Comparison of ENCODE assay signal across 23 cellular contexts in the genomic region with DNA sequence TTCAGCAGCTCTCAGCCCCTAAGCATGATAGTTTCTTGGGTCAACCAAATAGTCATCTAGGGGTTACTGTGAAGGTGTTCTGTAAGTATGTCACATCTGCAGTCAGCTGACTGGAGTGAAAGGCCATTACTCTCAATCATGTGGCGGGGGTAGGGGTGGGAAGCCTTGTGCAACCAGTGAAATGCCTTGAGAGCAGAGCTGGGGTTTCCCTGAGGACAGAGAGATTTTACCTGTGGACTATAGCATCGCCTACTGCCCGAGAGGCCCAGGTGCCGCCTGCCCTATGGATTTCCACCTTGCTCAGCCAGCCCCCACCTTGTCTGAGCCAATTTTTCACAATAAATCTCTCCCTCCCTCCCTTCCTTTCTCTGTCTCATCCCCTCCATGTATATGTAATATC. TPM values are rescaled to one million over a fixed set of nuclear protein-coding genes. Genes with fewer than 3 reads are reported as not detected.
DNase-seq lines count a peak whose midpoint lies in the region; ATAC-seq, FAIRE-seq and TF ChIP-seq lines count a peak whose summit lies in the region.
"Had no signal": no experiment of that assay in that cellular context is flagged by ENCODE, and none has a peak within 500 bp of the region (broad histone marks: within the 10 kb centered on the region; RNA-seq: fewer than 3 reads in every experiment).

No MANE protein-coding gene starts in this region.

- ATAC-seq in heart left ventricle (no peak), left ventricle myocardium superior (no peak), mucosa of descending colon (no peak)
- ATAC-seq: CD8-positive, alpha-beta T cell had no signal

- H3K36me3 ChIP-seq in heart left ventricle (no peaks in the 10 kb centered on the region), kidney (ENCODE audit: control insufficient read depth in 1 of 2, insufficient read depth in 2 of 2, low read length in 2 of 2) (no peaks in the 10 kb centered on the region), mucosa of descending colon (ENCODE audit: low read depth) (no peaks in the 10 kb centered on the region)

- DNase-seq in heart left ventricle (peak in 3 of 5 donors; percentile 0 to 30 (median 20)), left ventricle myocardium superior (no peak), kidney (peak; percentile 29), mucosa of descending colon (peak in 2 of 3 donors; percentile 8 to 18), dedifferentiated amniotic fluid mesenchymal stem cell (ENCODE audit: extremely low spot score) (no peak), islet precursor cell (no peak)
- DNase-seq in activated T-helper 1 cell treated with anti-CD3 and anti-CD28 coated beads, Interleukin-12 subunit alpha, Interleukin-12 subunit beta, Interleukin-2, Interleukin-4 antibody, amounts not matched to agents 30 ng/mL and 10 ng/mL and 1 ng/mL, durations not matched to agents 14 hours and 24 hours and 36 hours (ENCODE audit: low spot score), result no peak
- no peak for DNase-seq in activated CD4-positive, alpha-beta memory T cell treated with anti-CD3 and anti-CD28 coated beads, Interleukin-2, amount 10 ng/mL, durations not matched to agents 7 days and 5 days
- DNase-seq: 8988T; C1 segment of cervical spinal cord; Calu3; CD8-positive, alpha-beta T cell; EL; NCI-H1092 treated with DMSO at 0.1 percent for 48 hours; NCI-H1436 treated with DMSO at 0.1 percent for 48 hours; NCI-H1930; NCI-H2227 treated with DMSO at 0.1 percent for 48 hours; NCI-H510A treated with DMSO at 0.1 percent for 48 hours; NCI-H774; NK-92 treated with Interleukin-12 subunit alpha and Interleukin-12 subunit beta, amount 100 ng/mL, for 24 hours had no signal

- no peaks in the 10 kb centered on the region for H3K27me3 ChIP-seq in heart left ventricle

- no peak overlapping the region for H3K27ac Mint-ChIP-seq in activated T-helper 1 cell treated with anti-CD3 and anti-CD28 coated beads, Interleukin-12 subunit alpha, Interleukin-12 subunit beta, Interleukin-2, Interleukin-4 antibody, amounts not matched to agents 30 ng/mL and 10 ng/mL and 1 ng/mL, durations not matched to agents 14 hours and 24 hours and 36 hours
- no peak overlapping the region for H3K27ac Mint-ChIP-seq in activated CD4-positive, alpha-beta memory T cell treated with anti-CD3 and anti-CD28 coated beads, Interleukin-2, amount 10 ng/mL, durations not matched to agents 7 days and 5 days
- H3K27ac Mint-ChIP-seq: CD8-positive, alpha-beta T cell had no signal

- peaks cover 0 to 4% (median 0%) of the 10 kb centered on the region in 12 donors for H3K9me3 ChIP-seq in heart left ventricle
- peaks cover 0 to 3% of the 10 kb centered on the region in 2 donors for H3K9me3 ChIP-seq in kidney (ENCODE audit: control insufficient read depth in 1 of 2, low read length in 2 of 2)
- H3K9me3 ChIP-seq in mucosa of descending colon, result no peaks in the 10 kb centered on the region

- no peak overlapping the region for H3K9ac ChIP-seq in kidney (ENCODE audit: low read length in 2 of 2)
- H3K9ac ChIP-seq: KMS-11 had no signal

- CTCF ChIA-PET in activated CD4-positive, alpha-beta memory T cell treated with anti-CD3 and anti-CD28 coated beads, Interleukin-2, amount 10 ng/mL, durations not matched to agents 7 days and 5 days (lab: Charles Lee), result interaction anchor here (0.7 to 3.0 kb wide), 2 partner anchors 37 to 252 kb away, joined by 3 to 13 read pairs; no protein-coding TSS in a partner anchor

- no peaks in the 10 kb centered on the region for H3K36me3 Mint-ChIP-seq in activated T-helper 1 cell treated with anti-CD3 and anti-CD28 coated beads, Interleukin-12 subunit alpha, Interleukin-12 subunit beta, Interleukin-2, Interleukin-4 antibody, amounts not matched to agents 30 ng/mL and 10 ng/mL and 1 ng/mL, durations not matched to agents 14 hours and 24 hours and 36 hours (ENCODE audit: low read depth)
- no peaks in the 10 kb centered on the region for H3K36me3 Mint-ChIP-seq in activated CD4-positive, alpha-beta memory T cell treated with anti-CD3 and anti-CD28 coated beads, Interleukin-2, amount 10 ng/mL, durations not matched to agents 7 days and 5 days (ENCODE audit: low read depth)
- H3K36me3 Mint-ChIP-seq: CD8-positive, alpha-beta T cell had no signal

- no peak for TF ChIP-seq CTCF in heart left ventricle (IDR thresholded peaks at IDR 0.05)
- no peak for TF ChIP-seq CTCF in kidney (IDR thresholded peaks at IDR 0.05; ENCODE audit: borderline replicate concordance, extremely low read depth, insufficient read depth)
- TF ChIP-seq CTCF in mucosa of descending colon (IDR thresholded peaks at IDR 0.05), result no peak

- H3K4me1 Mint-ChIP-seq in activated T-helper 1 cell treated with anti-CD3 and anti-CD28 coated beads, Interleukin-12 subunit alpha, Interleukin-12 subunit beta, Interleukin-2, Interleukin-4 antibody, amounts not matched to agents 30 ng/mL and 10 ng/mL and 1 ng/mL, durations not matched to agents 14 hours and 24 hours and 36 hours (ENCODE audit: low read depth), result no peaks in the 10 kb centered on the region
- H3K4me1 Mint-ChIP-seq in activated CD4-positive, alpha-beta memory T cell treated with anti-CD3 and anti-CD28 coated beads, Interleukin-2, amount 10 ng/mL, durations not matched to agents 7 days and 5 days, result peaks cover 2% of the 10 kb centered on the region

- no peak overlapping the region for H3K27ac ChIP-seq in heart left ventricle
- peak overlapping the region; percentile 1 to 49 for H3K27ac ChIP-seq in kidney (ENCODE audit: low read depth in 2 of 2, low read length in 2 of 2)
- H3K27ac ChIP-seq: KMS-11 had no signal

- H3K4me3 ChIP-seq in heart left ventricle, result no peak overlapping the region
- H3K4me3 ChIP-seq in kidney (ENCODE audit: low read length in 2 of 2), result no peak overlapping the region
- no peak overlapping the region for H3K4me3 ChIP-seq in mucosa of descending colon

- H3K4me3 Mint-ChIP-seq in activated T-helper 1 cell treated with anti-CD3 and anti-CD28 coated beads, Interleukin-12 subunit alpha, Interleukin-12 subunit beta, Interleukin-2, Interleukin-4 antibody, amounts not matched to agents 30 ng/mL and 10 ng/mL and 1 ng/mL, durations not matched to agents 14 hours and 24 hours and 36 hours, result no peak overlapping the region
- H3K4me3 Mint-ChIP-seq in activated CD4-positive, alpha-beta memory T cell treated with anti-CD3 and anti-CD28 coated beads, Interleukin-2, amount 10 ng/mL, durations not matched to agents 7 days and 5 days, result no peak overlapping the region
- H3K4me3 Mint-ChIP-seq: CD8-positive, alpha-beta T cell had no signal

- H3K9me3 Mint-ChIP-seq in activated T-helper 1 cell treated with anti-CD3 and anti-CD28 coated beads, Interleukin-12 subunit alpha, Interleukin-12 subunit beta, Interleukin-2, Interleukin-4 antibody, amounts not matched to agents 30 ng/mL and 10 ng/mL and 1 ng/mL, durations not matched to agents 14 hours and 24 hours and 36 hours, result no peaks in the 10 kb centered on the region
- no peaks in the 10 kb centered on the region for H3K9me3 Mint-ChIP-seq in activated CD4-positive, alpha-beta memory T cell treated with anti-CD3 and anti-CD28 coated beads, Interleukin-2, amount 10 ng/mL, durations not matched to agents 7 days and 5 days

- H3K4me1 ChIP-seq in heart left ventricle, result peaks cover 0 to 20% (median 0%) of the 10 kb centered on the region in 12 donors
- no peaks in the 10 kb centered on the region for H3K4me1 ChIP-seq in kidney (ENCODE audit: control insufficient read depth in 1 of 2, insufficient read depth in 1 of 2, low read depth in 1 of 2, low read length in 2 of 2)
- H3K4me1 ChIP-seq in mucosa of descending colon (ENCODE audit: low read depth), result no peaks in the 10 kb centered on the region

- POLR2A ChIA-PET in activated CD4-positive, alpha-beta memory T cell treated with anti-CD3 and anti-CD28 coated beads, Interleukin-2, amount 10 ng/mL, durations not matched to agents 7 days and 5 days (lab: Charles Lee), result no interaction called here

- no peak for TF ChIP-seq POLR2A in heart left ventricle (IDR thresholded peaks at IDR 0.05)

- no peak for FAIRE-seq in kidney (lab: Jason Lieb, UNC)
- FAIRE-seq: GM12891, H1 had no signal

- intact Hi-C loops in heart left ventricle (cut with DNase I), result no loop called here
- intact Hi-C loops in left ventricle myocardium superior (cut with micrococcal nuclease), result no loop called here
- intact Hi-C loops in kidney (cut with DNase I), result no loop called here
- intact Hi-C loops in mucosa of descending colon (cut with DNase I, micrococcal nuclease), result no loop called here
- intact Hi-C loops in activated T-helper 1 cell treated with anti-CD3 and anti-CD28 coated beads, Interleukin-12 subunit alpha, Interleukin-12 subunit beta, Interleukin-2, Interleukin-4 antibody, amounts not matched to agents 30 ng/mL and 10 ng/mL and 1 ng/mL, durations not matched to agents 14 hours and 24 hours and 36 hours (cut with micrococcal nuclease), result no loop called here

- no peaks in the 10 kb centered on the region for H3K27me3 Mint-ChIP-seq in activated T-helper 1 cell treated with anti-CD3 and anti-CD28 coated beads, Interleukin-12 subunit alpha, Interleukin-12 subunit beta, Interleukin-2, Interleukin-4 antibody, amounts not matched to agents 30 ng/mL and 10 ng/mL and 1 ng/mL, durations not matched to agents 14 hours and 24 hours and 36 hours (ENCODE audit: insufficient read depth)
- peaks cover 15% of the 10 kb centered on the region for H3K27me3 Mint-ChIP-seq in activated CD4-positive, alpha-beta memory T cell treated with anti-CD3 and anti-CD28 coated beads, Interleukin-2, amount 10 ng/mL, durations not matched to agents 7 days and 5 days

- WGBS in heart left ventricle, 4 donors, result 92 to 98% (median 96%) methylated on average over 4 of the region's 4 CpGs

RNA-seq across cellular contexts. Expression of gene KLF11, which starts 20.9 kb away (rescaled TPM):
- total RNA-seq in heart left ventricle, result 10 to 100 TPM; 11.8 to 43.8 (median 21.4) TPM
- polyA plus RNA-seq in heart left ventricle, result 1 to 10 TPM; 5.4 to 8.0 TPM
- 25.8 TPM for total RNA-seq in left ventricle myocardium superior
- 34.0 TPM for total RNA-seq in kidney
- polyA plus RNA-seq in kidney (ENCODE audit: insufficient read depth, low read depth, low replicate concordance), result 9.4 TPM
- total RNA-seq in mucosa of descending colon, result 10 to 100 TPM in 2 of 3 donors, 1 to 10 TPM in 1; 5.9 to 34.7 (median 11.9) TPM
- total RNA-seq in activated T-helper 1 cell treated with anti-CD3 and anti-CD28 coated beads, Interleukin-12 subunit alpha, Interleukin-12 subunit beta, Interleukin-2, Interleukin-4 antibody, amounts not matched to agents 30 ng/mL and 10 ng/mL and 1 ng/mL, durations not matched to agents 14 hours and 24 hours and 36 hours, result 7.8 and 10.8 TPM in 2 replicates
- 10 to 100 TPM; 14.4 to 16.0 TPM for total RNA-seq in activated CD4-positive, alpha-beta memory T cell treated with anti-CD3 and anti-CD28 coated beads, Interleukin-2, amount 10 ng/mL, durations not matched to agents 7 days and 5 days

RNA-seq across cellular contexts. Expression of gene CYS1, which starts 57.7 kb away (rescaled TPM):
- total RNA-seq in heart left ventricle (1 to 10 TPM; 1.3 to 9.1 (median 2.6) TPM), left ventricle myocardium superior (3.0 TPM), kidney (245 TPM), mucosa of descending colon (1 to 10 TPM in 1 of 3 donors, under 1 TPM in 2; 0.58 to 5.1 (median 0.98) TPM)
- polyA plus RNA-seq in heart left ventricle (1 to 10 TPM in 1 of 2 donors, under 1 TPM in 1; 0.42 to 1.3 TPM), kidney (ENCODE audit: insufficient read depth, low read depth, low replicate concordance) (276 TPM)
- total RNA-seq in activated T-helper 1 cell treated with anti-CD3 and anti-CD28 coated beads, Interleukin-12 subunit alpha, Interleukin-12 subunit beta, Interleukin-2, Interleukin-4 antibody, amounts not matched to agents 30 ng/mL and 10 ng/mL and 1 ng/mL, durations not matched to agents 14 hours and 24 hours and 36 hours, result 0.56 and 0.70 TPM in 2 replicates
- total RNA-seq in activated CD4-positive, alpha-beta memory T cell treated with anti-CD3 and anti-CD28 coated beads, Interleukin-2, amount 10 ng/mL, durations not matched to agents 7 days and 5 days, result under 1 TPM; 0.40 to 0.71 TPM
- total RNA-seq: CD8-positive, alpha-beta T cell had no signal

Comparison
In these comparisons a context has a peak if more than half of its experiments do, and no peak if none do; other contexts are left out.
1. DNase-seq: peak in heart left ventricle (3 of 5), kidney (single experiment) and mucosa of descending colon (2 of 3); none in left ventricle myocardium superior (single experiment), activated T-helper 1 cell treated with anti-CD3 and anti-CD28 coated beads, Interleukin-12 subunit alpha, Interleukin-12 subunit beta, Interleukin-2, Interleukin-4 antibody, amounts not matched to agents 30 ng/mL and 10 ng/mL and 1 ng/mL, durations not matched to agents 14 hours and 24 hours and 36 hours (single experiment), dedifferentiated amniotic fluid mesenchymal stem cell (single experiment), activated CD4-positive, alpha-beta memory T cell treated with anti-CD3 and anti-CD28 coated beads, Interleukin-2, amount 10 ng/mL, durations not matched to agents 7 days and 5 days (single experiment) and islet precursor cell (single experiment).
2. H3K27ac ChIP-seq: peak in kidney (2 of 2); none in heart left ventricle (0 of 12).
3. RNA of gene CYS1, which starts 57.7 kb away (total RNA-seq): 245 TPM in kidney (single experiment); 3.0 TPM in left ventricle myocardium superior (single experiment), 1.3 to 9.1 TPM in heart left ventricle, 0.58 to 5.1 TPM in mucosa of descending colon, 0.40 to 0.71 TPM in activated CD4-positive, alpha-beta memory T cell treated with anti-CD3 and anti-CD28 coated beads, Interleukin-2, amount 10 ng/mL, durations not matched to agents 7 days and 5 days and 0.56 to 0.70 TPM in activated T-helper 1 cell treated with anti-CD3 and anti-CD28 coated beads, Interleukin-12 subunit alpha, Interleukin-12 subunit beta, Interleukin-2, Interleukin-4 antibody, amounts not matched to agents 30 ng/mL and 10 ng/mL and 1 ng/mL, durations not matched to agents 14 hours and 24 hours and 36 hours; every median in the first group is over 10 times any median in the second.